Comparison of ENCODE assay signal across 28 cellular contexts in genomic region chr15:97129684-97130083, GRCh38.
"Had no signal": no experiment of that assay in that cellular context is flagged by ENCODE, and none has a peak within 500 bp of the region (broad histone marks: within the 10 kb centered on the region; RNA-seq: fewer than 3 reads in every experiment).

No MANE protein-coding gene starts in this region.

- H2AFZ ChIP-seq: hepatocyte, neural progenitor cell had no signal

- FAIRE-seq: keratinocyte, pancreas, urothelium cell line had no signal

- H3K27me3 ChIP-seq: hepatocyte, left lung, neural progenitor cell, stomach, suprapubic skin, tibial artery, upper lobe of right lung had no signal

- H3K36me3 Mint-ChIP-seq: stimulated activated naive B cell treated with anti-CD40 and anti-IgM and Interleukin-4, amounts not matched to agents 10 μg/mL and 1 μg/mL and 100 μg/mL, for 72 hours had no signal

- H3K4me3 ChIP-seq: hepatocyte, left lung, lower lobe of right lung, neural progenitor cell, pancreas, prostate gland, skin epidermis, stomach, suprapubic skin, thoracic aorta, tibial artery, upper lobe of right lung had no signal

- H3K36me3 ChIP-seq: left lung, lower lobe of right lung, neural progenitor cell, pancreas, prostate gland, stomach, suprapubic skin, thoracic aorta, tibial artery, upper lobe of right lung had no signal

- H3K9ac ChIP-seq: neural progenitor cell had no signal

- H3K4me1 ChIP-seq: left lung, lower lobe of right lung, neural progenitor cell, pancreas, prostate gland, stomach, suprapubic skin, tibial artery, upper lobe of right lung had no signal

- H3K4me3 Mint-ChIP-seq: naive thymus-derived CD8-positive, alpha-beta T cell; nephron; neural progenitor cell; stimulated activated naive B cell treated with anti-CD40 and anti-IgM and Interleukin-4, amounts not matched to agents 10 μg/mL and 1 μg/mL and 100 μg/mL, for 72 hours had no signal

- H3K27ac Mint-ChIP-seq: naive thymus-derived CD8-positive, alpha-beta T cell; neural progenitor cell; stimulated activated naive B cell treated with anti-CD40 and anti-IgM and Interleukin-4, amounts not matched to agents 10 μg/mL and 1 μg/mL and 100 μg/mL, for 72 hours had no signal

- DNase-seq: left cardiac atrium; left lung; lower lobe of right lung; mammary epithelial cell; mesenchymal stem cell; naive thymus-derived CD8-positive, alpha-beta T cell; pancreas; retina; right cardiac atrium; stimulated activated CD4-positive, alpha-beta T cell treated with anti-CD3 and anti-CD28 coated beads, Interleukin-12 subunit alpha, Interleukin-12 subunit beta, amount 100 ng/mL, for 4 hours; stimulated activated CD4-positive, alpha-beta T cell treated with anti-CD3 and anti-CD28 coated beads, Interleukin-15, amount 100 ng/mL, for 24 hours; stimulated activated CD4-positive, alpha-beta T cell treated with anti-CD3 and anti-CD28 coated beads, Interleukin-2, amount 100 ng/mL, for 24 hours; stimulated activated CD4-positive, alpha-beta T cell treated with anti-CD3 and anti-CD28 coated beads, Interleukin-4, amount 100 ng/mL, for 1 hour; stimulated activated naive B cell treated with anti-CD40 and anti-IgM and Interleukin-4, amounts not matched to agents 10 μg/mL and 1 μg/mL and 100 μg/mL, for 72 hours; stimulated activated naive CD8-positive, alpha-beta T cell treated with anti-CD3 and anti-CD28 coated beads, Interleukin-15, Interleukin-2, amounts not matched to agents 100 U/mL and 50 U/mL, for 24 hours; stomach; tibial artery; trophoblast cell; upper lobe of right lung had no signal

- H3K4me1 Mint-ChIP-seq: naive thymus-derived CD8-positive, alpha-beta T cell; nephron; neural progenitor cell; stimulated activated naive B cell treated with anti-CD40 and anti-IgM and Interleukin-4, amounts not matched to agents 10 μg/mL and 1 μg/mL and 100 μg/mL, for 72 hours had no signal

- H3K27ac ChIP-seq: hepatocyte, left lung, lower lobe of right lung, neural progenitor cell, pancreas, prostate gland, skin epidermis, stomach, suprapubic skin, thoracic aorta, tibial artery, upper lobe of right lung had no signal

- H3K27me3 Mint-ChIP-seq: stimulated activated naive B cell treated with anti-CD40 and anti-IgM and Interleukin-4, amounts not matched to agents 10 μg/mL and 1 μg/mL and 100 μg/mL, for 72 hours had no signal

- H3K4me2 ChIP-seq: hepatocyte, neural progenitor cell had no signal

- H3K9me3 ChIP-seq: lower lobe of right lung, pancreas, prostate gland, thoracic aorta, upper lobe of right lung had no signal
